ENCODE assay signal across 1 cellular context in genomic region chr7:2525161-2525930, GRCh38.
TF ChIP-seq lines count a peak whose summit lies in the region.

No MANE protein-coding gene starts in this region.

TF ChIP-seq in A549, 52 proteins besides CTCF, POLR2A, EP300 and RAD21:
- no peak for TF ChIP-seq SMC3 (IDR thresholded peaks at IDR 0.05)
- no peak for TF ChIP-seq RFX5 (IDR thresholded peaks at IDR 0.05)
- no peak for TF ChIP-seq HOXB5 (CRISPR knock-in tag; IDR thresholded peaks at IDR 0.05)
- no peak for TF ChIP-seq GATA3 (IDR thresholded peaks at IDR 0.05; ENCODE audit: borderline replicate concordance)
- no peak for TF ChIP-seq MAFK (IDR thresholded peaks at IDR 0.05; ENCODE audit: partially characterized antibody)
